ENCODE assay signal across 1 cellular context in the genomic region with DNA sequence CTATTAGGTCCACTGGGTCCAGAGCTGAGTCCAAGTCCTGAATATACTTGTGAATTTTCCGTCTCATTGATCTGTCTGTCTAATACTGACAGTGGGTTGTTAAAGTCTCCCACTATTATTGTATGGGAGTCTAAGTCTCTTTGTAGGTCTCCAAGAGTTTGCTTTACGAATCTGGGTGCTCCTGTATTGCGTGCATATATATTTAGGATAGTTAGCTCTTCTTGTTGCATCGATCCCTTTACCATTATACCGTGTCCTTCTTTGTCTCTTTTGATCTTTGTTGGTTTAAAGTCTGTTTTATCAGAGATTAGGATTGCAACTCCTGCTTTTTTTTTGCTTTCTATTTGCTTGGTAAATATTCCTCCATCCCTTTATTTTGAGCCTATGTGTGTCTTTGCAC.
A peak's percentile ranks its signal among the peaks of the same experiment; 100 is the strongest.
DNase-seq lines count a peak whose midpoint lies in the region; ATAC-seq, FAIRE-seq and TF ChIP-seq lines count a peak whose summit lies in the region.
"Not testable (repeated sequence)": the region's sequence is repeated elsewhere in the genome, so short reads cannot be mapped to it uniquely, and the experiment has no call there.

No MANE protein-coding gene starts in this region.

- peak; percentile 9 for DNase-seq in HepG2 (ENCODE audit: low spot score)

- H3K4me2 ChIP-seq in HepG2 (ENCODE audit: low read depth, low read length), result not testable (repeated sequence)

- TF ChIP-seq RAD21 in HepG2 (CRISPR knock-in tag; IDR thresholded peaks at IDR 0.05), result not testable (repeated sequence)

- POLR2A ChIA-PET in HepG2 (lab: Yijun Ruan, JAX), result not testable (repeated sequence)

- not testable (repeated sequence) for H3K4me1 ChIP-seq in HepG2 (ENCODE audit: insufficient read depth, low read length)

- 1% methylated on average over 5 of the region's 5 CpGs for WGBS in HepG2 (ENCODE audit: low lambda C conversion rate)

- not testable (repeated sequence) for TF ChIP-seq EP300 in HepG2 (IDR thresholded peaks at IDR 0.05; ENCODE audit: low read depth in 2 of 2, low read length in 2 of 2); HepG2 (CRISPR knock-in tag; IDR thresholded peaks at IDR 0.05; ENCODE audit: borderline replicate concordance)

- not testable (repeated sequence) for TF ChIP-seq CTCF in HepG2 (CRISPR knock-in tag; IDR thresholded peaks at IDR 0.05)

- H3K36me3 ChIP-seq in HepG2 (replicated peaks in 1 of 2; ENCODE audit: control insufficient read depth in 1 of 2, insufficient read depth in 2 of 2, low read length in 2 of 2), result not testable (repeated sequence)

- not testable (repeated sequence) for H3K9ac ChIP-seq in HepG2 (ENCODE audit: insufficient read depth, low read depth, low read length)

- in situ Hi-C loops in HepG2 (cut with HindIII; ENCODE audit: extremely low pct_ligation_motif_present, low pct_unique_long_range_greater_than_20kb), result not testable (repeated sequence)

- not testable (repeated sequence) for H3K27ac ChIP-seq in HepG2 (ENCODE audit: extremely low read length, insufficient read depth, low read length)

- not testable (repeated sequence) for H3K9me3 ChIP-seq in HepG2 (ENCODE audit: low read length)

- intact Hi-C loops in HepG2 (cut with micrococcal nuclease; ENCODE audit: unreplicated experiment), result not testable (repeated sequence)

- H4K20me1 ChIP-seq in HepG2 (ENCODE audit: insufficient read depth, low read length), result not testable (repeated sequence)

- H3K4me3 ChIP-seq in HepG2 (replicated peaks in 1 of 3; ENCODE audit: insufficient read depth in 1 of 3, low read depth in 2 of 3, low read length in 3 of 3), result not testable (repeated sequence)

- not testable (repeated sequence) for TF ChIP-seq POLR2A in HepG2 (IDR thresholded peaks at IDR 0.05; ENCODE audit: insufficient read depth in 1 of 2, low read depth in 2 of 2, low read length in 2 of 2)

- BruUV-seq in HepG2 (replicated peaks; lab: Mats Ljungman, UMichigan), result not testable (repeated sequence)

- H2AFZ ChIP-seq in HepG2 (ENCODE audit: low read length), result not testable (repeated sequence)

- H3K79me2 ChIP-seq in HepG2 (ENCODE audit: insufficient read depth, low read length), result not testable (repeated sequence)

- H3K27me3 ChIP-seq in HepG2 (ENCODE audit: control insufficient read depth in 1 of 2, insufficient read depth in 2 of 2, low read length in 2 of 2), result not testable (repeated sequence)

- ATAC-seq in HepG2, result not testable (repeated sequence)

- CTCF ChIA-PET in HepG2 (lab: Yijun Ruan, JAX; ENCODE audit: low intra/inter-chr PET ratio, low total read pairs), result not testable (repeated sequence)

- not testable (repeated sequence) for FAIRE-seq in HepG2 (lab: Jason Lieb, UNC)

TF ChIP-seq in HepG2, 621 proteins besides CTCF, POLR2A, EP300 and RAD21:
- peak; percentile 59; the same call in 1 of the 2 replicates for TF ChIP-seq ISL2 (CRISPR knock-in tag; IDR thresholded peaks at IDR 0.05)
- TF ChIP-seq, protein P1, sequence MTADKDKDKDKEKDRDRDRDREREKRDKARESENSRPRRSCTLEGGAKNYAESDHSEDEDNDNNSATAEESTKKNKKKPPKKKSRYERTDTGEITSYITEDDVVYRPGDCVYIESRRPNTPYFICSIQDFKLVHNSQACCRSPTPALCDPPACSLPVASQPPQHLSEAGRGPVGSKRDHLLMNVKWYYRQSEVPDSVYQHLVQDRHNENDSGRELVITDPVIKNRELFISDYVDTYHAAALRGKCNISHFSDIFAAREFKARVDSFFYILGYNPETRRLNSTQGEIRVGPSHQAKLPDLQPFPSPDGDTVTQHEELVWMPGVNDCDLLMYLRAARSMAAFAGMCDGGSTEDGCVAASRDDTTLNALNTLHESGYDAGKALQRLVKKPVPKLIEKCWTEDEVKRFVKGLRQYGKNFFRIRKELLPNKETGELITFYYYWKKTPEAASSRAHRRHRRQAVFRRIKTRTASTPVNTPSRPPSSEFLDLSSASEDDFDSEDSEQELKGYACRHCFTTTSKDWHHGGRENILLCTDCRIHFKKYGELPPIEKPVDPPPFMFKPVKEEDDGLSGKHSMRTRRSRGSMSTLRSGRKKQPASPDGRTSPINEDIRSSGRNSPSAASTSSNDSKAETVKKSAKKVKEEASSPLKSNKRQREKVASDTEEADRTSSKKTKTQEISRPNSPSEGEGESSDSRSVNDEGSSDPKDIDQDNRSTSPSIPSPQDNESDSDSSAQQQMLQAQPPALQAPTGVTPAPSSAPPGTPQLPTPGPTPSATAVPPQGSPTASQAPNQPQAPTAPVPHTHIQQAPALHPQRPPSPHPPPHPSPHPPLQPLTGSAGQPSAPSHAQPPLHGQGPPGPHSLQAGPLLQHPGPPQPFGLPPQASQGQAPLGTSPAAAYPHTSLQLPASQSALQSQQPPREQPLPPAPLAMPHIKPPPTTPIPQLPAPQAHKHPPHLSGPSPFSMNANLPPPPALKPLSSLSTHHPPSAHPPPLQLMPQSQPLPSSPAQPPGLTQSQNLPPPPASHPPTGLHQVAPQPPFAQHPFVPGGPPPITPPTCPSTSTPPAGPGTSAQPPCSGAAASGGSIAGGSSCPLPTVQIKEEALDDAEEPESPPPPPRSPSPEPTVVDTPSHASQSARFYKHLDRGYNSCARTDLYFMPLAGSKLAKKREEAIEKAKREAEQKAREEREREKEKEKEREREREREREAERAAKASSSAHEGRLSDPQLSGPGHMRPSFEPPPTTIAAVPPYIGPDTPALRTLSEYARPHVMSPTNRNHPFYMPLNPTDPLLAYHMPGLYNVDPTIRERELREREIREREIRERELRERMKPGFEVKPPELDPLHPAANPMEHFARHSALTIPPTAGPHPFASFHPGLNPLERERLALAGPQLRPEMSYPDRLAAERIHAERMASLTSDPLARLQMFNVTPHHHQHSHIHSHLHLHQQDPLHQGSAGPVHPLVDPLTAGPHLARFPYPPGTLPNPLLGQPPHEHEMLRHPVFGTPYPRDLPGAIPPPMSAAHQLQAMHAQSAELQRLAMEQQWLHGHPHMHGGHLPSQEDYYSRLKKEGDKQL (CRISPR knock-in tag; IDR thresholded peaks at IDR 0.05; ENCODE audit: low read depth), result 0 out of 2 replicates have a peak, but pooled peaks have one; percentile 14
- TF ChIP-seq, protein P2, sequence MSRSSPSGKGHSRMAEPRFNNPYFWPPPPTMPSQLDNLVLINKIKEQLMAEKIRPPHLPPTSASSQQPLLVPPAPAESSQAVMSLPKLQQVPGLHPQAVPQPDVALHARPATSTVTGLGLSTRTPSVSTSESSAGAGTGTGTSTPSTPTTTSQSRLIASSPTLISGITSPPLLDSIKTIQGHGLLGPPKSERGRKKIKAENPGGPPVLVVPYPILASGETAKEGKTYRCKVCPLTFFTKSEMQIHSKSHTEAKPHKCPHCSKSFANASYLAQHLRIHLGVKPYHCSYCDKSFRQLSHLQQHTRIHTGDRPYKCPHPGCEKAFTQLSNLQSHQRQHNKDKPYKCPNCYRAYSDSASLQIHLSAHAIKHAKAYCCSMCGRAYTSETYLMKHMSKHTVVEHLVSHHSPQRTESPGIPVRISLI (CRISPR knock-in tag; IDR thresholded peaks at IDR 0.05; ENCODE audit: borderline replicate concordance), result peak; percentile 30; the same call in 1 of the 2 replicates
- TF ChIP-seq SOX13 (IDR thresholded peaks at IDR 0.05), result not testable (repeated sequence)
- 0 out of 4 replicates have a peak, but pooled peaks of 1 of the 2 experiments have one; percentile 16 for TF ChIP-seq SOX13 (CRISPR knock-in tag; conservative IDR thresholded peaks at IDR 0.05 in 1 of 2, IDR thresholded peaks at IDR 0.05 in 1 of 2)
- 0 out of 2 replicates have a peak, but pooled peaks have one; percentile 8 for TF ChIP-seq FOXA3 (CRISPR knock-in tag; IDR thresholded peaks at IDR 0.05)
- peak; percentile 67; the same call in 1 of the 2 replicates for TF ChIP-seq ONECUT2 (CRISPR knock-in tag; IDR thresholded peaks at IDR 0.05)
- 0 out of 2 replicates have a peak, but pooled peaks have one; percentile 23 for TF ChIP-seq GFI1 (CRISPR knock-in tag; IDR thresholded peaks at IDR 0.05; ENCODE audit: borderline replicate concordance)
TF ChIP-seq in HepG2: peak in this region for 7; not testable (repeated sequence) for 614.
